Comparison of ENCODE assay signal across 1 cellular context in genomic region chr6:159754959-159755914, GRCh38.
TF ChIP-seq lines count a peak whose summit lies in the region.

No MANE protein-coding gene starts in this region.

TF ChIP-seq in endothelial cell of umbilical vein, 7 proteins besides CTCF, POLR2A, EP300 and RAD21:
- TF ChIP-seq JUN (IDR thresholded peaks at IDR 0.05; ENCODE audit: borderline replicate concordance, insufficient read depth, insufficient read length, low read depth) (no peak), POLR2AphosphoS5 (IDR thresholded peaks at IDR 0.05; ENCODE audit: insufficient read depth, low read depth, low read length) (no peak), GATA2 (IDR thresholded peaks at IDR 0.05; ENCODE audit: insufficient read depth, insufficient read length, low read depth, low read length) (no peak), EZH2 (IDR thresholded peaks at IDR 0.05; ENCODE audit: borderline replicate concordance, low read depth, low read length, severe bottlenecking) (no peak), FOS (IDR thresholded peaks at IDR 0.05; ENCODE audit: borderline replicate concordance, insufficient read depth, low read length) (no peak), MYC (IDR thresholded peaks at IDR 0.05; ENCODE audit: low read depth, low read length) (no peak)
- TF ChIP-seq, protein P1, sequence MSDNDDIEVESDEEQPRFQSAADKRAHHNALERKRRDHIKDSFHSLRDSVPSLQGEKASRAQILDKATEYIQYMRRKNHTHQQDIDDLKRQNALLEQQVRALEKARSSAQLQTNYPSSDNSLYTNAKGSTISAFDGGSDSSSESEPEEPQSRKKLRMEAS (IDR thresholded peaks at IDR 0.05; ENCODE audit: insufficient read depth, insufficient read length) = no peak
